Comparison of ENCODE assay signal across 8 cellular contexts in genomic region chr2:177212106-177212894, GRCh38. TPM values are rescaled to one million over a fixed set of nuclear protein-coding genes. Genes with fewer than 3 reads are reported as not detected.
DNase-seq lines count a peak whose midpoint lies in the region; ATAC-seq and TF ChIP-seq lines count a peak whose summit lies in the region.

TSS of gene HNRNPA3 (plus strand) at chr2:177212794. CDS start at chr2:177212800, 6 bp downstream.

- WGBS in tibial nerve, 2 donors = 0 to 1% methylated on average over 48 to 73 of the region's 74 CpGs

- peaks cover 44% of the 10 kb centered on the region for H3K4me1 ChIP-seq in adipocyte (ENCODE audit: control insufficient read depth, insufficient read depth, low read length)
- peaks cover 21% of the 10 kb centered on the region for H3K4me1 ChIP-seq in cardiac muscle cell (ENCODE audit: low read depth)
- H3K4me1 ChIP-seq in parathyroid adenoma = peaks cover 22% of the 10 kb centered on the region
- H3K4me1 ChIP-seq in tibial nerve = peaks cover 0 to 49% (median 28%) of the 10 kb centered on the region in 4 donors

- peak; percentile 91 for ATAC-seq in HG02798 (IDR thresholded peaks at IDR 0.05; ENCODE audit: poor library complexity, unreplicated experiment)

- DNase-seq in NCI-H1436 (lab: John Stamatoyannopoulos, UW) (peak; percentile 97), T follicular helper cell (ENCODE audit: low read depth) (peak; percentile 99), adipocyte (ENCODE audit: low read depth) (peak; percentile 99), cardiac muscle cell (ENCODE audit: low read depth in 1 of 2, low spot score in 1 of 2) (peak; percentile 98 to 100), tibial nerve (ENCODE audit: low spot score in 2 of 2) (peak; percentile 98)

- peak within 1 kb of the TSS; percentile 99 for H3K27ac ChIP-seq in cardiac muscle cell
- peak within 1 kb of the TSS; percentile 100 for H3K27ac ChIP-seq in parathyroid adenoma
- H3K27ac ChIP-seq in tibial nerve = peak within 1 kb of the TSS; percentile 99 to 100 (median 100)

- H3K27me3 ChIP-seq in adipocyte (replicated peaks; ENCODE audit: control insufficient read depth, insufficient read depth, low read length) (no peaks in the 10 kb centered on the region), cardiac muscle cell (no peaks in the 10 kb centered on the region), parathyroid adenoma (ENCODE audit: control insufficient read depth, insufficient read depth, low read length) (no peaks in the 10 kb centered on the region), tibial nerve (no peaks in the 10 kb centered on the region)

- TF ChIP-seq POLR2A in tibial nerve (IDR thresholded peaks at IDR 0.05) = peak; percentile 93 to 96

- H3K4me3 ChIP-seq in GM12875 (ENCODE audit: low read depth, low read length) = peak within 1 kb of the TSS; percentile 92
- H3K4me3 ChIP-seq in adipocyte (ENCODE audit: low read length) = peak within 1 kb of the TSS; percentile 90
- peak within 1 kb of the TSS; percentile 73 for H3K4me3 ChIP-seq in cardiac muscle cell
- peak within 1 kb of the TSS; percentile 86 for H3K4me3 ChIP-seq in parathyroid adenoma (ENCODE audit: low read depth, low read length)
- H3K4me3 ChIP-seq in tibial nerve = peak within 1 kb of the TSS; percentile 86 to 99 (median 93)

- peaks cover 41% of the 10 kb centered on the region for H3K79me2 ChIP-seq in parathyroid adenoma

- H3K9me3 ChIP-seq in adipocyte (ENCODE audit: control insufficient read depth, low read length) (no peaks in the 10 kb centered on the region), cardiac muscle cell (ENCODE audit: low read depth) (no peaks in the 10 kb centered on the region), parathyroid adenoma (ENCODE audit: control insufficient read depth, low read length) (no peaks in the 10 kb centered on the region), tibial nerve (no peaks in the 10 kb centered on the region)

- H3K36me3 ChIP-seq in adipocyte (ENCODE audit: control insufficient read depth, insufficient read depth, low read length, severe bottlenecking) (peaks cover 24% of the 10 kb centered on the region), cardiac muscle cell (peaks cover 17% of the 10 kb centered on the region), parathyroid adenoma (ENCODE audit: control insufficient read depth, insufficient read depth, low read length) (no peaks in the 10 kb centered on the region), tibial nerve (peaks cover 0 to 28% (median 11%) of the 10 kb centered on the region in 3 donors)

- TF ChIP-seq EP300 in tibial nerve (IDR thresholded peaks at IDR 0.05) = peak; percentile 85 to 100

- H3K9ac ChIP-seq in adipocyte (ENCODE audit: low read length) (peak within 1 kb of the TSS; percentile 98), parathyroid adenoma (peak within 1 kb of the TSS; percentile 100)

- peak within 1 kb of the TSS; percentile 93 for H2AFZ ChIP-seq in parathyroid adenoma

- H3K4me2 ChIP-seq in parathyroid adenoma (ENCODE audit: low read length) = peak within 1 kb of the TSS; percentile 96

- TF ChIP-seq CTCF in GM12875 (IDR thresholded peaks at IDR 0.05; ENCODE audit: borderline replicate concordance, insufficient read depth, low read depth, low read length) (peak; percentile 22; the same call in 1 of the 2 replicates), cardiac muscle cell (IDR thresholded peaks at IDR 0.05; ENCODE audit: low read depth, low read length) (peak; percentile 28), parathyroid adenoma (IDR thresholded peaks at IDR 0.05) (peak; percentile 28), tibial nerve (IDR thresholded peaks at IDR 0.05) (peak in 4 of 5 experiments; percentile 9 to 61 (median 28))

RNA-seq across cellular contexts. Expression of gene HNRNPA3, which starts in this region (rescaled TPM):
- total RNA-seq in cardiac muscle cell (63.2 and 78.6 TPM in 2 replicates), tibial nerve (100 to 1,000 TPM in 1 of 4 donors, 10 to 100 TPM in 3; 77.3 to 102 (median 94.4) TPM)
- polyA plus RNA-seq in cardiac muscle cell = 67.3 and 81.7 TPM in 2 replicates

Comparison
In these comparisons a context has a peak if more than half of its experiments do, and no peak if none do; other contexts are left out.
1. Peak in every context shown above with its lines: DNase-seq, ATAC-seq, H3K4me3 ChIP-seq and H3K27ac ChIP-seq.